In the genomic region with DNA sequence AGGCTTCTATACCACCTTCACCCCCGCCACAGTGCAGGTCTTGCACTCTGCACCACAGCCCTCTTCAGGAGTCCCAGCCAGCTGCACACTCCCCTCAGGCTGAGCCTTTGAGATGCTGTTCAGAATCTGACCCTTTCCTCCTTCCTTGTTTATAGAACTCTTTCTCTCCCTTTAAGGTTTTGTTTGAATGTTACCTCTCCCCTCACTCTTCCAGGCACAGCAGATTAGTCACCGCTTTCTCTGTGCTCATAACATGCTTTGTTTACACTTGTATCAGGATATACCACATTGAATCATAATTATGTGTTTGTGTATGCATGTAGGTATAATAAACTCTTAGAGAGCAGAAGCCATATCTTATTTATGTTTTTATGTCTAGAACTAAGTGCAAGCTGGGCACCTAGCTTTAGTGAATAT, we compare ENCODE assay signal across 13 cellular contexts.
DNase-seq lines count a peak whose midpoint lies in the region; ATAC-seq and TF ChIP-seq lines count a peak whose summit lies in the region.
"Had no signal": no experiment of that assay in that cellular context is flagged by ENCODE, and none has a peak within 500 bp of the region (broad histone marks: within the 10 kb centered on the region; RNA-seq: fewer than 3 reads in every experiment).

No MANE protein-coding gene starts in this region.

- no peaks in the 10 kb centered on the region for H3K79me2 ChIP-seq in HCT116 (ENCODE audit: insufficient read depth, low read length)

- peak; percentile 53; the same call in 1 of the 2 replicates for ATAC-seq in HCT116
- ATAC-seq in activated CD8-positive, alpha-beta T cell treated with anti-CD3 and anti-CD28 coated beads for 36 hours = no peak

- H3K27me3 ChIP-seq in BLaER1 treated with 17β-estradiol and CSF1 and Interleukin-3, amounts not matched to agents 10 nM and 100 nM = no peaks in the 10 kb centered on the region
- H3K27me3 ChIP-seq in HCT116 (ENCODE audit: insufficient read depth, low read length) (no peaks in the 10 kb centered on the region), adipocyte (replicated peaks; ENCODE audit: control insufficient read depth, insufficient read depth, low read length) (no peaks in the 10 kb centered on the region)
- H3K27me3 ChIP-seq: tibial artery had no signal

- H3K4me3 ChIP-seq in BLaER1 treated with 17β-estradiol and CSF1 and Interleukin-3, amounts not matched to agents 10 nM and 100 nM = no peak overlapping the region
- H3K4me3 ChIP-seq in HCT116 (replicated peaks in 1 of 2; ENCODE audit: low read depth in 1 of 2, low read length in 2 of 2) = no peak overlapping the region
- no peak overlapping the region for H3K4me3 ChIP-seq in adipocyte (ENCODE audit: low read length)
- H3K4me3 ChIP-seq: tibial artery had no signal

- BruUV-seq in HCT116 (replicated peaks; lab: Mats Ljungman, UMichigan) = no TSS peak

- H3K36me3 Mint-ChIP-seq in activated CD4-positive, alpha-beta memory T cell treated with anti-CD3 and anti-CD28 coated beads, Interleukin-2, amount 10 ng/mL, durations not matched to agents 7 days and 5 days (ENCODE audit: low read depth) = peaks cover 3% of the 10 kb centered on the region
- H3K36me3 Mint-ChIP-seq in activated naive CD4-positive, alpha-beta T cell treated with anti-CD3 and anti-CD28 coated beads for 36 hours (ENCODE audit: low read depth) = no peaks in the 10 kb centered on the region
- no peaks in the 10 kb centered on the region for H3K36me3 Mint-ChIP-seq in activated CD8-positive, alpha-beta T cell treated with anti-CD3 and anti-CD28 coated beads for 36 hours (ENCODE audit: low read depth)
- no peaks in the 10 kb centered on the region for H3K36me3 Mint-ChIP-seq in activated naive CD8-positive, alpha-beta T cell treated with anti-CD3 and anti-CD28 coated beads for 36 hours
- H3K36me3 Mint-ChIP-seq: natural killer cell had no signal

- POLR2A ChIA-PET in HCT116 (lab: Charles Lee) = no interaction called here
- POLR2A ChIA-PET in activated CD4-positive, alpha-beta memory T cell treated with anti-CD3 and anti-CD28 coated beads, Interleukin-2, amount 10 ng/mL, durations not matched to agents 7 days and 5 days (lab: Charles Lee) = no interaction called here
- POLR2A ChIA-PET in activated CD8-positive, alpha-beta T cell treated with anti-CD3 and anti-CD28 coated beads for 36 hours (lab: Charles Lee) = interaction anchor here (1.1 to 1.2 kb wide), 3 partner anchors 29 to 168 kb away, joined by 3 read pairs; partner anchors contain the start of gene BCL6

- no peaks in the 10 kb centered on the region for H4K20me1 ChIP-seq in BLaER1 treated with 17β-estradiol and CSF1 and Interleukin-3, amounts not matched to agents 10 nM and 100 nM
- no peaks in the 10 kb centered on the region for H4K20me1 ChIP-seq in HCT116 (ENCODE audit: insufficient read depth)

- CTCF ChIA-PET in HCT116 (lab: Charles Lee) = no interaction called here
- CTCF ChIA-PET in activated CD4-positive, alpha-beta memory T cell treated with anti-CD3 and anti-CD28 coated beads, Interleukin-2, amount 10 ng/mL, durations not matched to agents 7 days and 5 days (lab: Charles Lee) = interaction anchor here (1.0 to 1.1 kb wide), 2 partner anchors 173 to 174 kb away, joined by 3 to 4 read pairs; no protein-coding TSS in a partner anchor
- CTCF ChIA-PET in activated naive CD4-positive, alpha-beta T cell treated with anti-CD3 and anti-CD28 coated beads for 36 hours (lab: Charles Lee) = interaction anchor here (0.6 to 0.9 kb wide), 2 partner anchors 175 to 564 kb away, joined by 3 read pairs; no protein-coding TSS in a partner anchor
- CTCF ChIA-PET in activated CD8-positive, alpha-beta T cell treated with anti-CD3 and anti-CD28 coated beads for 36 hours (lab: Charles Lee) = interaction anchor here (0.5 to 1.7 kb wide), 5 partner anchors 81 to 1039 kb away, joined by 3 to 5 read pairs (median 3); no protein-coding TSS in a partner anchor

- no peak overlapping the region for H3K27ac Mint-ChIP-seq in activated CD4-positive, alpha-beta memory T cell treated with anti-CD3 and anti-CD28 coated beads, Interleukin-2, amount 10 ng/mL, durations not matched to agents 7 days and 5 days
- H3K27ac Mint-ChIP-seq in activated naive CD4-positive, alpha-beta T cell treated with anti-CD3 and anti-CD28 coated beads for 36 hours = no peak overlapping the region
- H3K27ac Mint-ChIP-seq in activated CD8-positive, alpha-beta T cell treated with anti-CD3 and anti-CD28 coated beads for 36 hours = no peak overlapping the region
- H3K27ac Mint-ChIP-seq in activated naive CD8-positive, alpha-beta T cell treated with anti-CD3 and anti-CD28 coated beads for 36 hours = no peak overlapping the region
- H3K27ac Mint-ChIP-seq: natural killer cell; T-helper 1 cell treated with Interleukin-12 subunit alpha and Interleukin-12 subunit beta and Interleukin-4 antibody, amounts not matched to agents 30 μg/mL and 1 μg/mL, for 36 hours had no signal

- no peaks in the 10 kb centered on the region for H3K36me3 ChIP-seq in BLaER1 treated with 17β-estradiol and CSF1 and Interleukin-3, amounts not matched to agents 10 nM and 100 nM
- H3K36me3 ChIP-seq in HCT116 (ENCODE audit: control insufficient read depth in 1 of 2, insufficient read depth in 2 of 2, low read length in 2 of 2) (no peaks in the 10 kb centered on the region), adipocyte (ENCODE audit: control insufficient read depth, insufficient read depth, low read length, severe bottlenecking) (no peaks in the 10 kb centered on the region)
- H3K36me3 ChIP-seq: tibial artery had no signal

- H3K4me3 Mint-ChIP-seq in activated CD4-positive, alpha-beta memory T cell treated with anti-CD3 and anti-CD28 coated beads, Interleukin-2, amount 10 ng/mL, durations not matched to agents 7 days and 5 days = no peak overlapping the region
- no peak overlapping the region for H3K4me3 Mint-ChIP-seq in activated naive CD4-positive, alpha-beta T cell treated with anti-CD3 and anti-CD28 coated beads for 36 hours
- no peak overlapping the region for H3K4me3 Mint-ChIP-seq in activated CD8-positive, alpha-beta T cell treated with anti-CD3 and anti-CD28 coated beads for 36 hours
- H3K4me3 Mint-ChIP-seq in activated naive CD8-positive, alpha-beta T cell treated with anti-CD3 and anti-CD28 coated beads for 36 hours = no peak overlapping the region
- H3K4me3 Mint-ChIP-seq: natural killer cell; T-helper 1 cell treated with Interleukin-12 subunit alpha and Interleukin-12 subunit beta and Interleukin-4 antibody, amounts not matched to agents 30 μg/mL and 1 μg/mL, for 36 hours had no signal

- no peak for TF ChIP-seq CTCF in HCT116 (IDR thresholded peaks at IDR 0.05 in 2 of 3, conservative IDR thresholded peaks at IDR 0.05 in 1 of 3; ENCODE audit: borderline replicate concordance in 1 of 3, insufficient read depth in 1 of 3, low read depth in 2 of 3, low read length in 2 of 3)
- no peak for TF ChIP-seq CTCF in activated CD8-positive, alpha-beta T cell treated with anti-CD3 and anti-CD28 coated beads for 36 hours (IDR thresholded peaks at IDR 0.05)

- peaks cover 50 to 69% (median 63%) of the 10 kb centered on the region in 10 experiments for H3K4me1 ChIP-seq in BLaER1 treated with 17β-estradiol and CSF1 and Interleukin-3, amounts not matched to agents 10 nM and 100 nM
- H3K4me1 ChIP-seq in HCT116 (ENCODE audit: control insufficient read depth in 1 of 2, insufficient read depth in 2 of 2, low read length in 2 of 2) (peaks cover 5 to 14% of the 10 kb centered on the region in 2 experiments; a peak in 2 of 4 replicates), adipocyte (ENCODE audit: control insufficient read depth, insufficient read depth, low read length) (peaks cover 28% of the 10 kb centered on the region)

- no peak overlapping the region for H3K9ac ChIP-seq in BLaER1 treated with 17β-estradiol and CSF1 and Interleukin-3, amounts not matched to agents 10 nM and 100 nM
- H3K9ac ChIP-seq in HCT116 (ENCODE audit: low read length) (no peak overlapping the region), adipocyte (ENCODE audit: low read length) (no peak overlapping the region)

- no peaks in the 10 kb centered on the region for H3K9me3 Mint-ChIP-seq in activated CD4-positive, alpha-beta memory T cell treated with anti-CD3 and anti-CD28 coated beads, Interleukin-2, amount 10 ng/mL, durations not matched to agents 7 days and 5 days
- H3K9me3 Mint-ChIP-seq in activated naive CD4-positive, alpha-beta T cell treated with anti-CD3 and anti-CD28 coated beads for 36 hours = no peaks in the 10 kb centered on the region
- H3K9me3 Mint-ChIP-seq in activated CD8-positive, alpha-beta T cell treated with anti-CD3 and anti-CD28 coated beads for 36 hours = no peaks in the 10 kb centered on the region
- peaks cover 2% of the 10 kb centered on the region for H3K9me3 Mint-ChIP-seq in activated naive CD8-positive, alpha-beta T cell treated with anti-CD3 and anti-CD28 coated beads for 36 hours
- H3K9me3 Mint-ChIP-seq: natural killer cell; T-helper 1 cell treated with Interleukin-12 subunit alpha and Interleukin-12 subunit beta and Interleukin-4 antibody, amounts not matched to agents 30 μg/mL and 1 μg/mL, for 36 hours had no signal

- H3K27me3 Mint-ChIP-seq in activated CD4-positive, alpha-beta memory T cell treated with anti-CD3 and anti-CD28 coated beads, Interleukin-2, amount 10 ng/mL, durations not matched to agents 7 days and 5 days = peaks cover 8% of the 10 kb centered on the region
- H3K27me3 Mint-ChIP-seq in activated naive CD4-positive, alpha-beta T cell treated with anti-CD3 and anti-CD28 coated beads for 36 hours (ENCODE audit: low read depth) = no peaks in the 10 kb centered on the region
- no peaks in the 10 kb centered on the region for H3K27me3 Mint-ChIP-seq in activated CD8-positive, alpha-beta T cell treated with anti-CD3 and anti-CD28 coated beads for 36 hours
- no peaks in the 10 kb centered on the region for H3K27me3 Mint-ChIP-seq in activated naive CD8-positive, alpha-beta T cell treated with anti-CD3 and anti-CD28 coated beads for 36 hours

- H3K27ac ChIP-seq in BLaER1 treated with 17β-estradiol and CSF1 and Interleukin-3, amounts not matched to agents 10 nM and 100 nM = peak overlapping the region in 1 of 11 experiments; percentile 82; a peak in 2 of 22 replicates
- no peak overlapping the region for H3K27ac ChIP-seq in HCT116 (ENCODE audit: low read depth, low read length)
- H3K27ac ChIP-seq: tibial artery had no signal

- RAD21 ChIA-PET in HCT116 (lab: Charles Lee; ENCODE audit: low non-redundant PET in 1 of 2, low total read pairs in 2 of 2, uncharacterized antibody in 2 of 2, unreplicated experiment in 2 of 2) = no interaction called here

- no peak for TF ChIP-seq POLR2A in HCT116 (IDR thresholded peaks at IDR 0.05; ENCODE audit: borderline replicate concordance, extremely low read depth, insufficient read depth, insufficient read length)

- peak overlapping the region in 9 of 11 experiments; percentile 10 to 83 (median 77); a peak in 17 of 22 replicates for H3K4me2 ChIP-seq in BLaER1 treated with 17β-estradiol and CSF1 and Interleukin-3, amounts not matched to agents 10 nM and 100 nM
- H3K4me2 ChIP-seq in HCT116 (ENCODE audit: low read length) = 0 out of 2 replicates have a peak overlapping the region, but pooled peaks have one; percentile 11

- no peaks in the 10 kb centered on the region for H3K9me2 ChIP-seq in HCT116 (ENCODE audit: insufficient read depth)

- peaks cover 0 to 23% (median 8%) of the 10 kb centered on the region in 11 experiments; a peak in 10 of 22 replicates for H3K9me3 ChIP-seq in BLaER1 treated with 17β-estradiol and CSF1 and Interleukin-3, amounts not matched to agents 10 nM and 100 nM (replicated peaks in 1 of 11)
- H3K9me3 ChIP-seq in HCT116 (ENCODE audit: control insufficient read depth in 1 of 2, insufficient read depth in 1 of 2, low read depth in 1 of 2, low read length in 2 of 2) (no peaks in the 10 kb centered on the region), adipocyte (ENCODE audit: control insufficient read depth, low read length) (no peaks in the 10 kb centered on the region)
- H3K9me3 ChIP-seq: tibial artery had no signal

- intact Hi-C loops in HCT116 (cut with micrococcal nuclease) = no loop called here
- intact Hi-C loops in activated naive CD4-positive, alpha-beta T cell treated with anti-CD3 and anti-CD28 coated beads for 36 hours (cut with micrococcal nuclease) = loop anchor here (10.0 kb wide), 1 partner anchor 671 kb away; no protein-coding TSS in a partner anchor
- intact Hi-C loops in activated CD8-positive, alpha-beta T cell treated with anti-CD3 and anti-CD28 coated beads for 36 hours (cut with micrococcal nuclease) = no loop called here

- no peak for TF ChIP-seq RAD21 in HCT116 (IDR thresholded peaks at IDR 0.05; ENCODE audit: low read depth)

- no peak for DNase-seq in HCT116 (ENCODE audit: low read depth, low spot score)
- peak; percentile 28 for DNase-seq in adipocyte (ENCODE audit: low read depth)
- DNase-seq in kidney tubule cell (ENCODE audit: low spot score) = peak; percentile 43
- DNase-seq in activated CD4-positive, alpha-beta memory T cell treated with anti-CD3 and anti-CD28 coated beads, Interleukin-2, amount 10 ng/mL, durations not matched to agents 7 days and 5 days = no peak
- no peak for DNase-seq in activated naive CD4-positive, alpha-beta T cell treated with anti-CD3 and anti-CD28 coated beads for 36 hours
- DNase-seq in activated CD8-positive, alpha-beta T cell treated with anti-CD3 and anti-CD28 coated beads for 36 hours = no peak
- no peak for DNase-seq in activated naive CD8-positive, alpha-beta T cell treated with anti-CD3 and anti-CD28 coated beads for 36 hours
- DNase-seq: activated CD8-positive, alpha-beta memory T cell treated with anti-CD3 and anti-CD28 coated beads, Interleukin-2, amount 50 U/mL, for 48 hours; natural killer cell; NCI-H2171 treated with DMSO at 0.1 percent for 48 hours; tibial artery had no signal

- peaks cover 29% of the 10 kb centered on the region for H3K4me1 Mint-ChIP-seq in activated CD4-positive, alpha-beta memory T cell treated with anti-CD3 and anti-CD28 coated beads, Interleukin-2, amount 10 ng/mL, durations not matched to agents 7 days and 5 days
- peaks cover 39% of the 10 kb centered on the region for H3K4me1 Mint-ChIP-seq in activated naive CD4-positive, alpha-beta T cell treated with anti-CD3 and anti-CD28 coated beads for 36 hours (ENCODE audit: low read depth)
- H3K4me1 Mint-ChIP-seq in activated CD8-positive, alpha-beta T cell treated with anti-CD3 and anti-CD28 coated beads for 36 hours (ENCODE audit: low read depth) = peaks cover 35% of the 10 kb centered on the region
- peaks cover 46% of the 10 kb centered on the region for H3K4me1 Mint-ChIP-seq in activated naive CD8-positive, alpha-beta T cell treated with anti-CD3 and anti-CD28 coated beads for 36 hours

- H2AFZ ChIP-seq in HCT116 (ENCODE audit: low read depth, low read length, poor library complexity, severe bottlenecking) = no peak overlapping the region

Comparison
In these comparisons a context has a peak if more than half of its experiments do, and no peak if none do; other contexts are left out.
1. DNase-seq: peak in adipocyte (single experiment) and kidney tubule cell (single experiment); none in HCT116 (single experiment), activated CD4-positive, alpha-beta memory T cell treated with anti-CD3 and anti-CD28 coated beads, Interleukin-2, amount 10 ng/mL, durations not matched to agents 7 days and 5 days (single experiment), activated naive CD4-positive, alpha-beta T cell treated with anti-CD3 and anti-CD28 coated beads for 36 hours (single experiment), activated CD8-positive, alpha-beta T cell treated with anti-CD3 and anti-CD28 coated beads for 36 hours (single experiment) and activated naive CD8-positive, alpha-beta T cell treated with anti-CD3 and anti-CD28 coated beads for 36 hours (single experiment).